Comparison of ENCODE assay signal across 8 cellular contexts in the genomic region with DNA sequence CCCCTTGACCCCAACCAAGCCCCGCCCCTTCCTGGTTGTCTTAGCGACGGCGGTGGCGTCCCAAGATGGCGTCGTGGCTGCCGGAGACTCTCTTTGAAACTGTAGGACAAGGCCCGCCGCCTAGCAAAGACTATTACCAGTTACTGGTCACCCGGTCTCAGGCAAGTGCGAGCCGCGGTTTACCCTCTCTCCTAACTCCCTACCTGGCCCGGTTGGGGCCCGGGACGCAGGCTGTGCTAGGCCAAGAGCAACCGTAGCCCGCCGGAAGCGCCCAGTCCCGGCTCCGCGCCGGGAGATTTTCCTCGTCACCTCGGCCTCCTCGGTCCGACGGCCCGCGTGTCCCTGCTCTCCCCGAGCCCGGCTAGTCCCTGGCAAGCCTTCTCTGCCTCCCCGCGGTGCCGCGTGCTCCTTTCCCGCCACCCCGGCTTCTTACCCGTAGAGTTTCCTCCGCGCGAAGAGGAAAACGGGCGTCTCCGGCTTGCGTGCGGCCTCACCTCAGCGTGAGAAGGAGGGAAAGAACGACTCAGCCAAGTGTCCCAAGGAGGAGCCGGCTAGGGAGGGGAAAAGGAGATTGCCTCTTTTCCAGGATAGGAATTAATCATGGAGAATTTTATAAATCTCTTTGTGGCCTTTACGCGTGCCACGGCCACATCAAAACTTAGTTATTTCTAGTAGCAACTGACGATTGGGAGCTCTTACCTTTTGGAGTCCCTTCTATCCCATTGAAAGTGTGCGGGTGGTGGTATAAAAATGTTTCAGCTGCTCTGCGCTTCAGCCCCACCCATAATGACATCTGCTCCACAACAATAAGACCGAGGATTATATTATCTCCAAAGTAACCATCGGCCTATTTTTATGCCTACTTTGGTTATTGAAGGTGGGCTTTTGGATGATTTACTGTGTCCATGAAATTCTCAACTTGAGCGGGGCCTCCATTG. TPM values are rescaled to one million over a fixed set of nuclear protein-coding genes. Genes with fewer than 3 reads are reported as not detected.
DNase-seq lines count a peak whose midpoint lies in the region; ATAC-seq and TF ChIP-seq lines count a peak whose summit lies in the region.

A gene with protein sequence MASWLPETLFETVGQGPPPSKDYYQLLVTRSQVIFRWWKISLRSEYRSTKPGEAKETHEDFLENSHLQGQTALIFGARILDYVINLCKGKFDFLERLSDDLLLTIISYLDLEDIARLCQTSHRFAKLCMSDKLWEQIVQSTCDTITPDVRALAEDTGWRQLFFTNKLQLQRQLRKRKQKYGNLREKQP (plus strand): TSS at position 55 of the 938 bp plus-strand sequence. CDS start 11 bp downstream, at position 66.

- TF ChIP-seq CTCF in CD14-positive monocyte (IDR thresholded peaks at IDR 0.05) (no peak), natural killer cell (IDR thresholded peaks at IDR 0.05) (no peak)

- peak within 1 kb of the TSS; percentile 99 to 100 for H3K27ac ChIP-seq in esophagus (ENCODE audit: low read depth in 2 of 2, low read length in 1 of 2)

- ATAC-seq in GM19351 (IDR thresholded peaks at IDR 0.05; ENCODE audit: unreplicated experiment) (peak; percentile 62), HG03457 (IDR thresholded peaks at IDR 0.05; ENCODE audit: unreplicated experiment) (peak; percentile 36), natural killer cell (peak; percentile 69 to 83 (median 74))
- peak; percentile 65 for ATAC-seq in activated CD8-positive, alpha-beta memory T cell treated with anti-CD3 and anti-CD28 coated beads, Interleukin-2, amount 10 ng/mL, durations not matched to agents 7 days and 5 days

- 1 to 2% methylated on average over 56 to 61 of the region's 61 CpGs for whole genome bisulfite sequencing in esophagus, 2 donors

- peaks cover 36% of the 10 kb centered on the region for H3K4me1 Mint-ChIP-seq in CD14-positive monocyte
- H3K4me1 Mint-ChIP-seq in activated CD8-positive, alpha-beta memory T cell treated with anti-CD3 and anti-CD28 coated beads, Interleukin-2, amount 10 ng/mL, durations not matched to agents 7 days and 5 days: peaks cover 45% of the 10 kb centered on the region
- H3K4me1 Mint-ChIP-seq in natural killer cell: peaks cover 29 to 40% of the 10 kb centered on the region in 2 donors

- H3K36me3 ChIP-seq in esophagus (ENCODE audit: control insufficient read depth in 2 of 2, insufficient read depth in 2 of 2, low read length in 1 of 2): peaks cover 0 to 2% of the 10 kb centered on the region in 2 donors

- H3K27me3 Mint-ChIP-seq in CD14-positive monocyte (ENCODE audit: low read depth in 3 of 3) (no peaks in the 10 kb centered on the region), natural killer cell (ENCODE audit: low read depth in 2 of 2) (no peaks in the 10 kb centered on the region)
- H3K27me3 Mint-ChIP-seq in activated CD8-positive, alpha-beta memory T cell treated with anti-CD3 and anti-CD28 coated beads, Interleukin-2, amount 10 ng/mL, durations not matched to agents 7 days and 5 days: no peaks in the 10 kb centered on the region

- CTCF ChIA-PET in activated CD8-positive, alpha-beta memory T cell treated with anti-CD3 and anti-CD28 coated beads, Interleukin-2, amount 10 ng/mL, durations not matched to agents 7 days and 5 days (lab: Charles Lee): interaction anchor here (1.2 to 3.1 kb wide), 4 partner anchors 12 to 122 kb away, joined by 3 to 16 read pairs (median 7); no protein-coding TSS in a partner anchor

- H3K27ac Mint-ChIP-seq in CD14-positive monocyte: peak within 1 kb of the TSS; percentile 96 to 99 (median 98)
- peak within 1 kb of the TSS; percentile 99 for H3K27ac Mint-ChIP-seq in activated CD8-positive, alpha-beta memory T cell treated with anti-CD3 and anti-CD28 coated beads, Interleukin-2, amount 10 ng/mL, durations not matched to agents 7 days and 5 days
- H3K27ac Mint-ChIP-seq in natural killer cell: peak within 1 kb of the TSS; percentile 96 to 99

- no peaks in the 10 kb centered on the region for H3K4me1 ChIP-seq in esophagus (ENCODE audit: control insufficient read depth in 2 of 2, insufficient read depth in 2 of 2, low read length in 1 of 2)

- H3K4me3 Mint-ChIP-seq in CD14-positive monocyte (peak within 1 kb of the TSS; percentile 99), natural killer cell (peak within 1 kb of the TSS; percentile 98)
- peak within 1 kb of the TSS; percentile 99 for H3K4me3 Mint-ChIP-seq in activated CD8-positive, alpha-beta memory T cell treated with anti-CD3 and anti-CD28 coated beads, Interleukin-2, amount 10 ng/mL, durations not matched to agents 7 days and 5 days

- no peaks in the 10 kb centered on the region for H3K9me3 ChIP-seq in esophagus (ENCODE audit: control insufficient read depth in 2 of 2, insufficient read depth in 1 of 2, low read depth in 1 of 2, low read length in 1 of 2)

- intact Hi-C loops in CD14-positive monocyte (cut with micrococcal nuclease): loop anchor here in 1 of 2 donors (10.0 kb wide), 1 partner anchor 402 kb away; the partner anchor contains the start of gene SP140L
- intact Hi-C loops in natural killer cell (cut with micrococcal nuclease): loop anchor here (1.0 kb wide), 1 partner anchor 121 kb away; no protein-coding TSS in a partner anchor

- DNase-seq in CD14-positive monocyte (ENCODE audit: low spot score) (peak; percentile 82), NCI-H82 treated with DMSO at 0.1 percent for 48 hours (lab: John Stamatoyannopoulos, UW; ENCODE audit: unreplicated experiment) (peak; percentile 79), natural killer cell (no peak)
- peak; percentile 93 for DNase-seq in activated CD8-positive, alpha-beta memory T cell treated with anti-CD3 and anti-CD28 coated beads, Interleukin-2, amount 10 ng/mL, durations not matched to agents 7 days and 5 days
- DNase-seq in stimulated activated naive CD4-positive, alpha-beta T cell treated with Interleukin-2 at 50 U/mL for 16 hours (lab: John Stamatoyannopoulos, UW): peak; percentile 92

- no peaks in the 10 kb centered on the region for H3K9me3 Mint-ChIP-seq in CD14-positive monocyte
- no peaks in the 10 kb centered on the region for H3K9me3 Mint-ChIP-seq in activated CD8-positive, alpha-beta memory T cell treated with anti-CD3 and anti-CD28 coated beads, Interleukin-2, amount 10 ng/mL, durations not matched to agents 7 days and 5 days (ENCODE audit: low read depth)
- no peaks in the 10 kb centered on the region for H3K9me3 Mint-ChIP-seq in natural killer cell

- H3K36me3 Mint-ChIP-seq in CD14-positive monocyte: peaks cover 6 to 8% of the 10 kb centered on the region in 2 donors
- H3K36me3 Mint-ChIP-seq in activated CD8-positive, alpha-beta memory T cell treated with anti-CD3 and anti-CD28 coated beads, Interleukin-2, amount 10 ng/mL, durations not matched to agents 7 days and 5 days: peaks cover 24% of the 10 kb centered on the region
- no peaks in the 10 kb centered on the region for H3K36me3 Mint-ChIP-seq in natural killer cell

- peak within 1 kb of the TSS; percentile 90 for H3K4me3 ChIP-seq in esophagus (ENCODE audit: low read depth in 1 of 2, low read length in 2 of 2)

- no peaks in the 10 kb centered on the region for H3K27me3 ChIP-seq in esophagus (ENCODE audit: control insufficient read depth in 1 of 2, insufficient read depth in 2 of 2, low read length in 2 of 2)

RNA-seq across cellular contexts. Expression of the gene that starts here (rescaled TPM):
- polyA plus RNA-seq in CD14-positive monocyte (under 1 TPM; 0.52 to 0.90 TPM), esophagus (1 to 10 TPM in 1 of 2 donors, under 1 TPM in 1; 0.57 to 1.3 TPM)
- 1 to 10 TPM in 1 of 2 experiments, under 1 TPM in 1; 0.54 to 1.4 TPM for total RNA-seq in activated CD8-positive, alpha-beta memory T cell treated with anti-CD3 and anti-CD28 coated beads, Interleukin-2, amount 10 ng/mL, durations not matched to agents 7 days and 5 days
- total RNA-seq in natural killer cell: 1 to 10 TPM; 1.2 to 1.8 (median 1.5) TPM

Comparison
In these comparisons a context has a peak if more than half of its experiments do, and no peak if none do; other contexts are left out.
1. Peak in DNase-seq in CD14-positive monocyte; RNA of the gene not detected or under 1 TPM.